In the genomic region with DNA sequence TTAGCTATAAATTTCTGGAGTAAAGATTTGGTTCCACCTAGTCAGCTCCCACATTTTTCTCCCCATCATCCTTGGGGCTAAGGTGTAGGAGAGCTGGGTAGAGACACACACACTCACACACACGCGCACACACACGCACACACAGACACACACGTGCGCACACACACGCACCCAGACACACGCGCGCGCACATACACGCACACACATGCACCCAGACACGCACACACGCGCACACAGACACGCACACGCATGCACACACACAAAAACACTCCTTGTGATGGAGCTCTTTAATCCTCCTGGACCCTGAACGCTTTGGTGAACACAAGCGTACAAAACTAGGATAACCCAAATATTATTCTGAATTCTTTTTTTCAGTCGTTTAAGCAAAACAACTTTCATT, we compare ENCODE assay signal across 2 cellular contexts.
A peak's percentile ranks its signal among the peaks of the same experiment; 100 is the strongest.
TF ChIP-seq lines count a peak whose summit lies in the region.

No MANE protein-coding gene starts in this region.

TF ChIP-seq in IMR-90, 13 proteins besides CTCF, POLR2A, EP300 and RAD21:
- TF ChIP-seq CEBPB (IDR thresholded peaks at IDR 0.05; ENCODE audit: low read depth, low read length) (no peak), MXI1 (IDR thresholded peaks at IDR 0.05; ENCODE audit: borderline replicate concordance, low read depth, low read length) (no peak), SMC3 (IDR thresholded peaks at IDR 0.05; ENCODE audit: low read depth, low read length) (no peak), MAFK (IDR thresholded peaks at IDR 0.05; ENCODE audit: low read depth, low read length) (no peak), FOS (IDR thresholded peaks at IDR 0.05; ENCODE audit: low read depth, low read length) (no peak), NFE2L2 (IDR thresholded peaks at IDR 0.05; ENCODE audit: low read depth, low read length) (no peak), CHD1 (IDR thresholded peaks at IDR 0.05; ENCODE audit: low read depth, low read length) (no peak), RCOR1 (IDR thresholded peaks at IDR 0.05; ENCODE audit: insufficient replicate concordance, low read length) (no peak)
- TF ChIP-seq, protein P1, sequence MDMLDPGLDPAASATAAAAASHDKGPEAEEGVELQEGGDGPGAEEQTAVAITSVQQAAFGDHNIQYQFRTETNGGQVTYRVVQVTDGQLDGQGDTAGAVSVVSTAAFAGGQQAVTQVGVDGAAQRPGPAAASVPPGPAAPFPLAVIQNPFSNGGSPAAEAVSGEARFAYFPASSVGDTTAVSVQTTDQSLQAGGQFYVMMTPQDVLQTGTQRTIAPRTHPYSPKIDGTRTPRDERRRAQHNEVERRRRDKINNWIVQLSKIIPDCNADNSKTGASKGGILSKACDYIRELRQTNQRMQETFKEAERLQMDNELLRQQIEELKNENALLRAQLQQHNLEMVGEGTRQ (IDR thresholded peaks at IDR 0.05; ENCODE audit: low read depth, low read length): no peak

TF ChIP-seq in GM12878, 131 proteins besides CTCF, POLR2A, EP300 and RAD21:
- TF ChIP-seq, protein P2, sequence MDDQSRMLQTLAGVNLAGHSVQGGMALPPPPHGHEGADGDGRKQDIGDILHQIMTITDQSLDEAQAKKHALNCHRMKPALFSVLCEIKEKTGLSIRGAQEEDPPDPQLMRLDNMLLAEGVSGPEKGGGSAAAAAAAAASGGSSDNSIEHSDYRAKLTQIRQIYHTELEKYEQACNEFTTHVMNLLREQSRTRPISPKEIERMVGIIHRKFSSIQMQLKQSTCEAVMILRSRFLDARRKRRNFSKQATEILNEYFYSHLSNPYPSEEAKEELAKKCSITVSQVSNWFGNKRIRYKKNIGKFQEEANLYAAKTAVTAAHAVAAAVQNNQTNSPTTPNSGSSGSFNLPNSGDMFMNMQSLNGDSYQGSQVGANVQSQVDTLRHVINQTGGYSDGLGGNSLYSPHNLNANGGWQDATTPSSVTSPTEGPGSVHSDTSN (IDR thresholded peaks at IDR 0.05; ENCODE audit: insufficient replicate concordance, low read depth, low read length): peak; percentile 67
- TF ChIP-seq CEBPB (IDR thresholded peaks at IDR 0.05; ENCODE audit: borderline replicate concordance in 1 of 2, low read depth in 2 of 2, low read length in 2 of 2): no peak
- TF ChIP-seq, protein P3, sequence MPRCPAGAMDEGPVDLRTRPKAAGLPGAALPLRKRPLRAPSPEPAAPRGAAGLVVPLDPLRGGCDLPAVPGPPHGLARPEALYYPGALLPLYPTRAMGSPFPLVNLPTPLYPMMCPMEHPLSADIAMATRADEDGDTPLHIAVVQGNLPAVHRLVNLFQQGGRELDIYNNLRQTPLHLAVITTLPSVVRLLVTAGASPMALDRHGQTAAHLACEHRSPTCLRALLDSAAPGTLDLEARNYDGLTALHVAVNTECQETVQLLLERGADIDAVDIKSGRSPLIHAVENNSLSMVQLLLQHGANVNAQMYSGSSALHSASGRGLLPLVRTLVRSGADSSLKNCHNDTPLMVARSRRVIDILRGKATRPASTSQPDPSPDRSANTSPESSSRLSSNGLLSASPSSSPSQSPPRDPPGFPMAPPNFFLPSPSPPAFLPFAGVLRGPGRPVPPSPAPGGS (IDR thresholded peaks at IDR 0.05; ENCODE audit: borderline replicate concordance, insufficient read depth, low read depth, low read length, poor library complexity, severe bottlenecking): peak; percentile 99
- peak; percentile 91; the same call in 1 of the 2 replicates for TF ChIP-seq TCF3 (IDR thresholded peaks at IDR 0.05; ENCODE audit: borderline replicate concordance, insufficient read depth, low read depth, low read length)
